ENCODE assay signal across 10 cellular contexts in genomic region chr4:38455092-38455855, GRCh38.
DNase-seq lines count a peak whose midpoint lies in the region; ATAC-seq lines count a peak whose summit lies in the region.
"Had no signal": no experiment of that assay in that cellular context is flagged by ENCODE, and none has a peak within 500 bp of the region (broad histone marks: within the 10 kb centered on the region; RNA-seq: fewer than 3 reads in every experiment).

No MANE protein-coding gene starts in this region.

- no peaks in the 10 kb centered on the region for H3K36me3 ChIP-seq in adipocyte (ENCODE audit: control insufficient read depth, insufficient read depth, low read length, severe bottlenecking)

- no peak overlapping the region for H3K4me3 ChIP-seq in adipocyte (ENCODE audit: low read length)

- no peaks in the 10 kb centered on the region for H3K27me3 ChIP-seq in adipocyte (replicated peaks; ENCODE audit: control insufficient read depth, insufficient read depth, low read length)

- no peak overlapping the region for H3K9ac ChIP-seq in adipocyte (ENCODE audit: low read length)

- intact Hi-C loops in left cardiac atrium (cut with DNase I) = no loop called here

- peaks cover 4% of the 10 kb centered on the region for H3K4me1 ChIP-seq in adipocyte (ENCODE audit: control insufficient read depth, insufficient read depth, low read length)

- ATAC-seq in GM18502 (IDR thresholded peaks at IDR 0.05; ENCODE audit: poor library complexity, unreplicated experiment) (peak; percentile 72), GM19455 (IDR thresholded peaks at IDR 0.05; ENCODE audit: unreplicated experiment) (peak; percentile 55), HG03064 (IDR thresholded peaks at IDR 0.05; ENCODE audit: low read depth, unreplicated experiment) (peak; percentile 68), left cardiac atrium (no peak)

- peaks cover 6% of the 10 kb centered on the region for H3K9me3 ChIP-seq in adipocyte (ENCODE audit: control insufficient read depth, low read length)

- DNase-seq in adipocyte (ENCODE audit: low read depth) = peak; percentile 3
- no peak for DNase-seq in Kasumi-1 (lab: John Stamatoyannopoulos, UW)
- no peak for DNase-seq in NCI-H187 treated with DMSO at 0.1 percent for 48 hours (lab: John Stamatoyannopoulos, UW)
- no peak for DNase-seq in NCI-H82 (lab: John Stamatoyannopoulos, UW)
- DNase-seq in left cardiac atrium = no peak
- DNase-seq: activated CD4-positive, alpha-beta T cell treated with anti-CD3 and anti-CD28 coated beads for 4 hours; glutamatergic neuron had no signal

Comparison
In these comparisons a context has a peak if more than half of its experiments do, and no peak if none do; other contexts are left out.
1. ATAC-seq: peak in GM18502 (single experiment), GM19455 (single experiment) and HG03064 (single experiment); none in left cardiac atrium (0 of 2).